Comparison of ENCODE assay signal across 9 cellular contexts in the genomic region with DNA sequence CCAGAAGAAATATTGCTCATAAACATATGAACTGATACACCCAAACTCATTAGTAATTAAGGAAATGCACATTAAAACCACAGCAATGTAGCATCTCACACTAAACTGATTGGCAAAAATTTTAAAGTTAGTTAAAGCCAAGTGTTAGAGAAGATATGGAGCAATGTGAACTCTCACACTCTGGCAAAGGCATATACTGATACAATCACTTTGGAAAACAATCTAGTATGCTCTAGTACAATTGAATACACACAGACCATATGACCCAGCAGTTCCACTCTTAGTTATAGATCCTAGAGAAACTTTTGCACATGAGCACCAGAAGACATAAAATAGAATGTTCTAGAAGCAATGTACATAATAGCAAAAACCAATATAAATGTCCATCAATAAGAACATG. TPM values are rescaled to one million over a fixed set of nuclear protein-coding genes. Genes with fewer than 3 reads are reported as not detected.
"Had no signal": no experiment of that assay in that cellular context is flagged by ENCODE, and none has a peak within 500 bp of the region (broad histone marks: within the 10 kb centered on the region; RNA-seq: fewer than 3 reads in every experiment).

No MANE protein-coding gene starts in this region.

- FAIRE-seq: HTR-8/SVneo, K562 had no signal

- H3K27ac ChIP-seq: HL-60 had no signal

- H3K4me3 ChIP-seq: K562 had no signal

- ATAC-seq: K562 had no signal

- DNase-seq: IMR-90, KBM-7, KG1 had no signal

RNA-seq across cellular contexts. Expression of a gene that starts 8.4 kb away (rescaled TPM):
- total RNA-seq: HT-29, HT1080, IMR-90, K562 had no signal
- polyA plus RNA-seq: IgD-negative memory B cell, IMR-90, K562 had no signal

RNA-seq across cellular contexts. Expression of a gene that starts 34.0 kb away (rescaled TPM):
- total RNA-seq: HT-29, HT1080, IMR-90, K562 had no signal
- polyA plus RNA-seq: IgD-negative memory B cell, K562 had no signal

RNA-seq across cellular contexts. Expression of a gene that starts 42.1 kb away (rescaled TPM):
- total RNA-seq: HT-29, HT1080, IMR-90, K562 had no signal
- polyA plus RNA-seq: IgD-negative memory B cell, IMR-90, K562 had no signal

RNA-seq across cellular contexts. Expression of a gene that starts 48.8 kb away (rescaled TPM):
- total RNA-seq: HT-29, HT1080, IMR-90, K562 had no signal
- polyA plus RNA-seq: IgD-negative memory B cell, IMR-90, K562 had no signal

RNA-seq across cellular contexts. Expression of a gene that starts 55.9 kb away (rescaled TPM):
- total RNA-seq: HT-29, HT1080, IMR-90, K562 had no signal
- polyA plus RNA-seq: IgD-negative memory B cell, IMR-90 had no signal
